Comparison of ENCODE assay signal across 14 cellular contexts in the genomic region with DNA sequence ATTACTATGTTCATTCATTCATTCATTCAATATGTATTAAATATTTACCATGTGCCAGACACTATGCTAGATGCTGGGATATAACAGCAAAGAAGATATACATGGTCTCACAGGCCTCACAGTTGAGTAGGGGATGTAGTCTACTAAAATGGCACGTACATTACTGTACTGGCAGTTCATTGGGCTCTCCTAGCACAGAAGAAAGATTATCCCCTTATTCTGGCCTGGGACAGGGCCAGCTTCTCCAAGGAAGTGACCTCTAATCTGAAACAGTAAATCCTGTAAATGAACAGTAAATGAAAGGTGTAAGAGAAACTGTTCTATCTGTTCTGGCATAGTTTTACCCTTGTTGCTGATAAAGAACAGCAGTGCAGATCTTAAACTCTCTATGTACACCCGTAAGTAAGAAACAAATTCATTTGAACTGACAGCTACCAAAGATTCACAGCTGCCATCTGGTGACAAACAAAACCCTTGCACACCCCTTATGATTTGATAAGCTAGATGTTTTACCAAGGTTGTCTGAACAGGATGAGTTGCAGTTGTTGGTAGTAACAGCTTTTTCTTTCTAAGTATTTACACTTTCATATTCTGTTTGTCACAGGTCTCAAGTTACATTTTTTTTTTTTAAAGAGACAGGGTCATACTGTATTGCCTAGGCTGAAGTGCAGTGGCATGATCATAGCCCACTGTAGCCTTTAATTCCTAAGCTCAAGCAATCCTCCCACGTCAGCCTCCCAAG.
DNase-seq lines count a peak whose midpoint lies in the region; ATAC-seq lines count a peak whose summit lies in the region.
"Had no signal": no experiment of that assay in that cellular context is flagged by ENCODE, and none has a peak within 500 bp of the region (broad histone marks: within the 10 kb centered on the region; RNA-seq: fewer than 3 reads in every experiment).

No MANE protein-coding gene starts in this region.

- peak overlapping the region; percentile 5 for H3K27ac Mint-ChIP-seq in T-helper 1 cell treated with Interleukin-12 subunit alpha and Interleukin-12 subunit beta and Interleukin-4 antibody, amounts not matched to agents 30 μg/mL and 1 μg/mL, for 36 hours
- H3K27ac Mint-ChIP-seq in natural killer cell treated with Interleukin-12 subunit alpha and Interleukin-12 subunit beta and Interleukin-15 and Interleukin-18, amount 100 ng/mL, for 72 hours = no peak overlapping the region
- H3K27ac Mint-ChIP-seq: activated B cell treated with CpG ODN at 0.5 μM for 24 hours had no signal

- H3K4me1 Mint-ChIP-seq in T-helper 1 cell treated with Interleukin-12 subunit alpha and Interleukin-12 subunit beta and Interleukin-4 antibody, amounts not matched to agents 30 μg/mL and 1 μg/mL, for 36 hours (ENCODE audit: low read depth) = peaks cover 9% of the 10 kb centered on the region
- peaks cover 16 to 21% of the 10 kb centered on the region in 2 donors for H3K4me1 Mint-ChIP-seq in natural killer cell treated with Interleukin-12 subunit alpha and Interleukin-12 subunit beta and Interleukin-15 and Interleukin-18, amount 100 ng/mL, for 72 hours (ENCODE audit: low read depth in 2 of 2)
- H3K4me1 Mint-ChIP-seq: activated B cell treated with CpG ODN at 0.5 μM for 24 hours had no signal

- ATAC-seq in HG02973 (IDR thresholded peaks at IDR 0.05; ENCODE audit: unreplicated experiment) = peak; percentile 81
- peak; percentile 40 to 50 for ATAC-seq in natural killer cell treated with Interleukin-12 subunit alpha and Interleukin-12 subunit beta and Interleukin-15 and Interleukin-18, amount 100 ng/mL, for 72 hours
- ATAC-seq in GM18502 (IDR thresholded peaks at IDR 0.05; ENCODE audit: poor library complexity, unreplicated experiment) = no peak
- ATAC-seq: foreskin keratinocyte had no signal

- H3K36me3 Mint-ChIP-seq in T-helper 1 cell treated with Interleukin-12 subunit alpha and Interleukin-12 subunit beta and Interleukin-4 antibody, amounts not matched to agents 30 μg/mL and 1 μg/mL, for 36 hours (ENCODE audit: low read depth) = peaks cover 2% of the 10 kb centered on the region
- peaks cover 6% of the 10 kb centered on the region for H3K36me3 Mint-ChIP-seq in natural killer cell treated with Interleukin-12 subunit alpha and Interleukin-12 subunit beta and Interleukin-15 and Interleukin-18, amount 100 ng/mL, for 72 hours

- H3K4me3 Mint-ChIP-seq in T-helper 1 cell treated with Interleukin-12 subunit alpha and Interleukin-12 subunit beta and Interleukin-4 antibody, amounts not matched to agents 30 μg/mL and 1 μg/mL, for 36 hours = no peak overlapping the region
- H3K4me3 Mint-ChIP-seq in natural killer cell treated with Interleukin-12 subunit alpha and Interleukin-12 subunit beta and Interleukin-15 and Interleukin-18, amount 100 ng/mL, for 72 hours = no peak overlapping the region
- H3K4me3 Mint-ChIP-seq: activated B cell treated with CpG ODN at 0.5 μM for 24 hours had no signal

- DNase-seq in NCI-H2107 treated with DMSO at 0.1 percent for 48 hours (lab: John Stamatoyannopoulos, UW; ENCODE audit: unreplicated experiment) (peak; percentile 39), NCI-H2107 (lab: John Stamatoyannopoulos, UW) (no peak), SIG-M5 (lab: John Stamatoyannopoulos, UW) (no peak), NCI-H748 (lab: John Stamatoyannopoulos, UW; ENCODE audit: unreplicated experiment) (no peak)
- no peak for DNase-seq in natural killer cell treated with Interleukin-12 subunit alpha and Interleukin-12 subunit beta and Interleukin-15 and Interleukin-18, amount 100 ng/mL, for 72 hours (ENCODE audit: low spot score)
- DNase-seq: activated B cell treated with CpG ODN at 0.5 μM for 24 hours; foreskin keratinocyte; GDM1; NCI-H774; stimulated activated CD4-positive, alpha-beta T cell treated with anti-CD3 and anti-CD28 coated beads, Interleukin-2, amount 100 ng/mL, for 48 hours; tibial artery had no signal

- no peaks in the 10 kb centered on the region for H3K9me3 Mint-ChIP-seq in T-helper 1 cell treated with Interleukin-12 subunit alpha and Interleukin-12 subunit beta and Interleukin-4 antibody, amounts not matched to agents 30 μg/mL and 1 μg/mL, for 36 hours
- no peaks in the 10 kb centered on the region for H3K9me3 Mint-ChIP-seq in natural killer cell treated with Interleukin-12 subunit alpha and Interleukin-12 subunit beta and Interleukin-15 and Interleukin-18, amount 100 ng/mL, for 72 hours
- H3K9me3 Mint-ChIP-seq: activated B cell treated with CpG ODN at 0.5 μM for 24 hours had no signal

- no peaks in the 10 kb centered on the region for H3K27me3 Mint-ChIP-seq in T-helper 1 cell treated with Interleukin-12 subunit alpha and Interleukin-12 subunit beta and Interleukin-4 antibody, amounts not matched to agents 30 μg/mL and 1 μg/mL, for 36 hours (ENCODE audit: low read depth)
- H3K27me3 Mint-ChIP-seq in natural killer cell treated with Interleukin-12 subunit alpha and Interleukin-12 subunit beta and Interleukin-15 and Interleukin-18, amount 100 ng/mL, for 72 hours = no peaks in the 10 kb centered on the region
- H3K27me3 Mint-ChIP-seq: activated B cell treated with CpG ODN at 0.5 μM for 24 hours had no signal
